1 cellular context compared by ENCODE assay signal in the genomic region with DNA sequence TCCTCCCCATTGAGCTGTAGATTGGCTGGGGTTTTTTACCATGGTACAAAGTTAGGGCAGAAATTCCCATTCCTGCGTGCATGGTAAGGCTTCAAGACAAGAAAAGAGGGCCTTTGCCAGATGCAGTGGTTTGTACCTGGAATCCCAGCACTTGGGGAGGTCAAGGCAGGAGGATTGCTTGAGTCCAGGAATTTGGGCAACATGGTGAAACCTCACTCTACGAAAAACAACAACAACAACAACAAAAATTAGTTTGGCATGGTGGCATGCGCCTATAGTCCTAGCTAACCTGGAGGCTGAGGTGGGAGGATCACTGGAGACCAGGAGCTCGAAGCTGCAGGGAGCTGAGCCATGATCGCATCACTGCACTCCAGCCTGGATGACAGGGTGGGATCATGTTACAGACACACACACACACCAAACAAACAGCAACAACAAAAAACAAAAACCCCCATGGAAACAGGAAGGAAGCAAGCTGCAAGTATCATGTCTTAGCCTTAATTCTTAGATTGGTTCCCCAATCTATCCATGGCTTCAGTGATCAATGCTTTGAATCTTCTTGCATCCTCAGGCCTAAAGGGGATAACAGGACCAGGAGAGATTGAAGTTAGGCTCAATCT.
TF ChIP-seq lines count a peak whose summit lies in the region.

No MANE protein-coding gene starts in this region.

TF ChIP-seq in HEK293, 187 proteins besides CTCF, POLR2A, EP300 and RAD21 (continued from another document):
- TF ChIP-seq, protein P1, sequence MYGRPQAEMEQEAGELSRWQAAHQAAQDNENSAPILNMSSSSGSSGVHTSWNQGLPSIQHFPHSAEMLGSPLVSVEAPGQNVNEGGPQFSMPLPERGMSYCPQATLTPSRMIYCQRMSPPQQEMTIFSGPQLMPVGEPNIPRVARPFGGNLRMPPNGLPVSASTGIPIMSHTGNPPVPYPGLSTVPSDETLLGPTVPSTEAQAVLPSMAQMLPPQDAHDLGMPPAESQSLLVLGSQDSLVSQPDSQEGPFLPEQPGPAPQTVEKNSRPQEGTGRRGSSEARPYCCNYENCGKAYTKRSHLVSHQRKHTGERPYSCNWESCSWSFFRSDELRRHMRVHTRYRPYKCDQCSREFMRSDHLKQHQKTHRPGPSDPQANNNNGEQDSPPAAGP (tag by site-specific recombination; IDR thresholded peaks at IDR 0.05): peak; percentile 28; the same call in 1 of the 2 replicates
- TF ChIP-seq, protein P2, sequence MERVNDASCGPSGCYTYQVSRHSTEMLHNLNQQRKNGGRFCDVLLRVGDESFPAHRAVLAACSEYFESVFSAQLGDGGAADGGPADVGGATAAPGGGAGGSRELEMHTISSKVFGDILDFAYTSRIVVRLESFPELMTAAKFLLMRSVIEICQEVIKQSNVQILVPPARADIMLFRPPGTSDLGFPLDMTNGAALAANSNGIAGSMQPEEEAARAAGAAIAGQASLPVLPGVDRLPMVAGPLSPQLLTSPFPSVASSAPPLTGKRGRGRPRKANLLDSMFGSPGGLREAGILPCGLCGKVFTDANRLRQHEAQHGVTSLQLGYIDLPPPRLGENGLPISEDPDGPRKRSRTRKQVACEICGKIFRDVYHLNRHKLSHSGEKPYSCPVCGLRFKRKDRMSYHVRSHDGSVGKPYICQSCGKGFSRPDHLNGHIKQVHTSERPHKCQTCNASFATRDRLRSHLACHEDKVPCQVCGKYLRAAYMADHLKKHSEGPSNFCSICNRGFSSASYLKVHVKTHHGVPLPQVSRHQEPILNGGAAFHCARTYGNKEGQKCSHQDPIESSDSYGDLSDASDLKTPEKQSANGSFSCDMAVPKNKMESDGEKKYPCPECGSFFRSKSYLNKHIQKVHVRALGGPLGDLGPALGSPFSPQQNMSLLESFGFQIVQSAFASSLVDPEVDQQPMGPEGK (tag by site-specific recombination; IDR thresholded peaks at IDR 0.05): peak; percentile 44; the same call in 1 of the 2 replicates
- TF ChIP-seq, protein P3, sequence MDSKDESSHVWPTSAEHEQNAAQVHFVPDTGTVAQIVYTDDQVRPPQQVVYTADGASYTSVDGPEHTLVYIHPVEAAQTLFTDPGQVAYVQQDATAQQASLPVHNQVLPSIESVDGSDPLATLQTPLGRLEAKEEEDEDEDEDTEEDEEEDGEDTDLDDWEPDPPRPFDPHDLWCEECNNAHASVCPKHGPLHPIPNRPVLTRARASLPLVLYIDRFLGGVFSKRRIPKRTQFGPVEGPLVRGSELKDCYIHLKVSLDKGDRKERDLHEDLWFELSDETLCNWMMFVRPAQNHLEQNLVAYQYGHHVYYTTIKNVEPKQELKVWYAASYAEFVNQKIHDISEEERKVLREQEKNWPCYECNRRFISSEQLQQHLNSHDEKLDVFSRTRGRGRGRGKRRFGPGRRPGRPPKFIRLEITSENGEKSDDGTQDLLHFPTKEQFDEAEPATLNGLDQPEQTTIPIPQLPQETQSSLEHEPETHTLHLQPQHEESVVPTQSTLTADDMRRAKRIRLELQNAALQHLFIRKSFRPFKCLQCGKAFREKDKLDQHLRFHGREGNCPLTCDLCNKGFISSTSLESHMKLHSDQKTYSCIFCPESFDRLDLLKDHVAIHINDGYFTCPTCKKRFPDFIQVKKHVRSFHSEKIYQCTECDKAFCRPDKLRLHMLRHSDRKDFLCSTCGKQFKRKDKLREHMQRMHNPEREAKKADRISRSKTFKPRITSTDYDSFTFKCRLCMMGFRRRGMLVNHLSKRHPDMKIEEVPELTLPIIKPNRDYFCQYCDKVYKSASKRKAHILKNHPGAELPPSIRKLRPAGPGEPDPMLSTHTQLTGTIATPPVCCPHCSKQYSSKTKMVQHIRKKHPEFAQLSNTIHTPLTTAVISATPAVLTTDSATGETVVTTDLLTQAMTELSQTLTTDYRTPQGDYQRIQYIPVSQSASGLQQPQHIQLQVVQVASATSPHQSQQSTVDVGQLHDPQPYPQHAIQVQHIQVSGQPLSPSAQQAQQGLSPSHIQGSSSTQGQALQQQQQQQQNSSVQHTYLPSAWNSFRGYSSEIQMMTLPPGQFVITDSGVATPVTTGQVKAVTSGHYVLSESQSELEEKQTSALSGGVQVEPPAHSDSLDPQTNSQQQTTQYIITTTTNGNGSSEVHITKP (tag by site-specific recombination; IDR thresholded peaks at IDR 0.05): no peak
- TF ChIP-seq ZNF423 (tag by site-specific recombination; IDR thresholded peaks at IDR 0.05): no peak
- TF ChIP-seq GLI4 (tag by site-specific recombination; IDR thresholded peaks at IDR 0.05): no peak
- TF ChIP-seq, protein P4, sequence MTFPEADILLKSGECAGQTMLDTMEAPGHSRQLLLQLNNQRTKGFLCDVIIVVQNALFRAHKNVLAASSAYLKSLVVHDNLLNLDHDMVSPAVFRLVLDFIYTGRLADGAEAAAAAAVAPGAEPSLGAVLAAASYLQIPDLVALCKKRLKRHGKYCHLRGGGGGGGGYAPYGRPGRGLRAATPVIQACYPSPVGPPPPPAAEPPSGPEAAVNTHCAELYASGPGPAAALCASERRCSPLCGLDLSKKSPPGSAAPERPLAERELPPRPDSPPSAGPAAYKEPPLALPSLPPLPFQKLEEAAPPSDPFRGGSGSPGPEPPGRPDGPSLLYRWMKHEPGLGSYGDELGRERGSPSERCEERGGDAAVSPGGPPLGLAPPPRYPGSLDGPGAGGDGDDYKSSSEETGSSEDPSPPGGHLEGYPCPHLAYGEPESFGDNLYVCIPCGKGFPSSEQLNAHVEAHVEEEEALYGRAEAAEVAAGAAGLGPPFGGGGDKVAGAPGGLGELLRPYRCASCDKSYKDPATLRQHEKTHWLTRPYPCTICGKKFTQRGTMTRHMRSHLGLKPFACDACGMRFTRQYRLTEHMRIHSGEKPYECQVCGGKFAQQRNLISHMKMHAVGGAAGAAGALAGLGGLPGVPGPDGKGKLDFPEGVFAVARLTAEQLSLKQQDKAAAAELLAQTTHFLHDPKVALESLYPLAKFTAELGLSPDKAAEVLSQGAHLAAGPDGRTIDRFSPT (tag by site-specific recombination; IDR thresholded peaks at IDR 0.05): no peak
- no peak for TF ChIP-seq ZBTB6 (tag by site-specific recombination; IDR thresholded peaks at IDR 0.05)
- TF ChIP-seq KLF1 (tag by site-specific recombination; IDR thresholded peaks at IDR 0.05): no peak
- TF ChIP-seq ZNF211 (tag by site-specific recombination; IDR thresholded peaks at IDR 0.05; ENCODE audit: low read depth): no peak
- TF ChIP-seq ZNF510 (tag by site-specific recombination; IDR thresholded peaks at IDR 0.05; ENCODE audit: insufficient replicate concordance): no peak
- TF ChIP-seq ZNF677 (tag by site-specific recombination; IDR thresholded peaks at IDR 0.05): no peak
- no peak for TF ChIP-seq SETDB1 (IDR thresholded peaks at IDR 0.05; ENCODE audit: insufficient read length, low read length)
- TF ChIP-seq ZNF548 (tag by site-specific recombination; IDR thresholded peaks at IDR 0.05): no peak
- TF ChIP-seq ZNF768 (tag by site-specific recombination; IDR thresholded peaks at IDR 0.05): no peak
- no peak for TF ChIP-seq ZSCAN5A (tag by site-specific recombination; IDR thresholded peaks at IDR 0.05)
- no peak for TF ChIP-seq ZFHX2 (tag by site-specific recombination; conservative IDR thresholded peaks at IDR 0.05)
- TF ChIP-seq, protein P5, sequence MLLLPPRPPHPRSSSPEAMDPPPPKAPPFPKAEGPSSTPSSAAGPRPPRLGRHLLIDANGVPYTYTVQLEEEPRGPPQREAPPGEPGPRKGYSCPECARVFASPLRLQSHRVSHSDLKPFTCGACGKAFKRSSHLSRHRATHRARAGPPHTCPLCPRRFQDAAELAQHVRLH (tag by site-specific recombination; IDR thresholded peaks at IDR 0.05): no peak
- TF ChIP-seq ZNF555 (tag by site-specific recombination; conservative IDR thresholded peaks at IDR 0.05): no peak
- TF ChIP-seq, protein P6, sequence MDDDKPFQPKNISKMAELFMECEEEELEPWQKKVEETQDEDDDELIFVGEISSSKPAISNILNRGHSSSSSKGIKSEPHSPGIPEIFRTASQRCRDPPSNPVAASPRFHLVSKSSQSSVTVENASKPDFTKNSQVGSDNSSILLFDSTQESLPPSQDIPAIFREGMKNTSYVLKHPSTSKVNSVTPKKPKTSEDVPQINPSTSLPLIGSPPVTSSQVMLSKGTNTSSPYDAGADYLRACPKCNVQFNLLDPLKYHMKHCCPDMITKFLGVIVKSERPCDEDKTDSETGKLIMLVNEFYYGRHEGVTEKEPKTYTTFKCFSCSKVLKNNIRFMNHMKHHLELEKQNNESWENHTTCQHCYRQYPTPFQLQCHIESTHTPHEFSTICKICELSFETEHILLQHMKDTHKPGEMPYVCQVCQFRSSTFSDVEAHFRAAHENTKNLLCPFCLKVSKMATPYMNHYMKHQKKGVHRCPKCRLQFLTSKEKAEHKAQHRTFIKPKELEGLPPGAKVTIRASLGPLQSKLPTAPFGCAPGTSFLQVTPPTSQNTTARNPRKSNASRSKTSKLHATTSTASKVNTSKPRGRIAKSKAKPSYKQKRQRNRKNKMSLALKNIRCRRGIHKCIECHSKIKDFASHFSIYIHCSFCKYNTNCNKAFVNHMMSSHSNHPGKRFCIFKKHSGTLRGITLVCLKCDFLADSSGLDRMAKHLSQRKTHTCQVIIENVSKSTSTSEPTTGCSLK (tag by site-specific recombination; IDR thresholded peaks at IDR 0.05): no peak
- no peak for TF ChIP-seq ZNF664 (tag by site-specific recombination; IDR thresholded peaks at IDR 0.05)
- TF ChIP-seq ZNF560 (tag by site-specific recombination; IDR thresholded peaks at IDR 0.05; ENCODE audit: borderline replicate concordance): no peak
